Comparison of ENCODE assay signal across 21 cellular contexts in the genomic region with DNA sequence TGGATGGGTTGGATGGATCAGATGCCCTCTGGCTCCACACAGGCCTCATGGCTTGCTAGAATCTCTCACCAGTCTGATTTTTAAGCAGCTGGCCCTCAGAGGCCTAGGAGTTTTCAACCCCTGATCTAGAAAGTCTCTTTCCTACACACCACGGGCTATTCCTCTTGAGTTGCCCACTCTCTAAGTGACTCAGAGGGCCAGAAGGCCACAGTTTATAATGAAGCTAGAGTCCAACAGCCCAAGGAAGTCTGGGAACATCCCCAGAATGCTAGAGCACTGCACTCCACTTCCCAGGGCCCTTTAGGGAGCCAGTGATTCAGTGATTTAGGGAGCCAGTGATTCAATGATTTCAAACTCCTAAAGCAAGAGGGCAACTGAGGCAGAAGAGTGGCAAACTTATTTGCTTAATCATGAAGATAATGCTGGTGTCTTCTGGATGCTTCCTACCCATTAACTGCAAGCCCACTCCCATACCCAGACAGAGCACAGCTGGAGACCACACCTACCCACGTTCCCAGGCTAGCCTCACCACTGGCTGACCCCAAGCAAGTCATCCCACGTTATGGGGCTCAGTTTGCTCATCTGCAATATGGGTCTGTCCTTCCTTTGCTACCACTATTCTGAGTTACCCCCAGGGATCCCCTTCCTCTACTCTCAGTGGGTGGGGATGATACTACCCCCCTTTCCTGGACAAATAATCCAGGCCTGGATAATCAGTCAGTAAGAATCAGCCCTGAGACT. TPM values are rescaled to one million over a fixed set of nuclear protein-coding genes. Genes with fewer than 3 reads are reported as not detected.
DNase-seq lines count a peak whose midpoint lies in the region; ATAC-seq and TF ChIP-seq lines count a peak whose summit lies in the region.
"Had no signal": no experiment of that assay in that cellular context is flagged by ENCODE, and none has a peak within 500 bp of the region (broad histone marks: within the 10 kb centered on the region; RNA-seq: fewer than 3 reads in every experiment).

No MANE protein-coding gene starts in this region.

- H3K4me1 ChIP-seq in transverse colon (peaks cover 0 to 13% (median 8%) of the 10 kb centered on the region in 4 donors), colonic mucosa (no peaks in the 10 kb centered on the region)

- 70% methylated on average over 3 of the region's 3 CpGs; no CpG with 5 or more reads in 1 of the 2 donors for WGBS in transverse colon (ENCODE audit: low coverage in 1 of 2), 2 donors

- H3K36me3 ChIP-seq in transverse colon = no peaks in the 10 kb centered on the region
- H3K36me3 ChIP-seq in colonic mucosa = peaks cover 6% of the 10 kb centered on the region

- H3K27ac ChIP-seq in coronary artery = peak overlapping the region; percentile 9 to 25
- H3K27ac ChIP-seq in transverse colon = peak overlapping the region in 2 of 4 donors; percentile 52 to 68
- no peak overlapping the region for H3K27ac ChIP-seq in colonic mucosa
- H3K27ac ChIP-seq: epithelial cell of prostate had no signal

- H3K27ac Mint-ChIP-seq in activated naive CD8-positive, alpha-beta T cell treated with anti-CD3 and anti-CD28 coated beads, Interleukin-2, amount 10 ng/mL, durations not matched to agents 7 days and 5 days = no peak overlapping the region
- H3K27ac Mint-ChIP-seq in activated naive CD8-positive, alpha-beta T cell treated with anti-CD3 and anti-CD28 coated beads, Interleukin-2, amount 50 U/mL, for 24 hours = no peak overlapping the region
- H3K27ac Mint-ChIP-seq in activated CD4-positive, alpha-beta memory T cell treated with anti-CD3 and anti-CD28 coated beads for 36 hours = no peak overlapping the region
- H3K27ac Mint-ChIP-seq: activated CD4-positive, alpha-beta T cell treated with anti-CD3 and anti-CD28 coated beads, Interleukin-2, amount 10 ng/mL, durations not matched to agents 24 days and 14 days had no signal

- DNase-seq in activated naive CD8-positive, alpha-beta T cell treated with anti-CD3 and anti-CD28 coated beads, Interleukin-2, amount 10 ng/mL, durations not matched to agents 7 days and 5 days = peak; percentile 1
- no peak for DNase-seq in activated naive CD8-positive, alpha-beta T cell treated with anti-CD3 and anti-CD28 coated beads, Interleukin-2, amount 50 U/mL, for 24 hours
- peak; percentile 41 for DNase-seq in coronary artery (ENCODE audit: low spot score)
- DNase-seq in mesenteric fat pad (ENCODE audit: low spot score) = peak; percentile 33
- peak; percentile 3 for DNase-seq in transverse colon
- no peak for DNase-seq in foreskin melanocyte
- no peak for DNase-seq in colonic mucosa
- DNase-seq in activated CD4-positive, alpha-beta memory T cell treated with anti-CD3 and anti-CD28 coated beads for 36 hours = no peak
- DNase-seq: 8988T; activated CD4-positive, alpha-beta T cell treated with anti-CD3 and anti-CD28 coated beads, Interleukin-2, amount 10 ng/mL, durations not matched to agents 24 days and 14 days; activated CD8-positive, alpha-beta memory T cell treated with anti-CD3 and anti-CD28 coated beads, Interleukin-2, amount 50 U/mL, for 48 hours; activated naive CD4-positive, alpha-beta T cell treated with Interleukin-2 at 50 U/mL for 16 hours; C1 segment of cervical spinal cord; DMS 273 treated with DMSO at 0.1 percent for 48 hours; MM.1S; naive B cell; NCI-H1930; NK-92 treated with Interleukin-12 subunit alpha and Interleukin-12 subunit beta, amount 100 ng/mL, for 24 hours; stimulated activated CD4-positive, alpha-beta T cell treated with anti-CD3 and anti-CD28 coated beads, Interleukin-12 subunit alpha, Interleukin-12 subunit beta, amount 100 ng/mL, for 4 hours had no signal

- in situ Hi-C loops in transverse colon (cut with MboI; ENCODE audit: low pct_ligation_motif_present in 1 of 4, low pct_unique_long_range_greater_than_20kb in 1 of 4, low sequenced_read_pairs in 3 of 4) = no loop called here

- TF ChIP-seq CTCF in coronary artery (IDR thresholded peaks at IDR 0.05) (no peak), transverse colon (IDR thresholded peaks at IDR 0.05) (no peak), colonic mucosa (IDR thresholded peaks at IDR 0.05) (no peak)

- no peak for TF ChIP-seq POLR2A in transverse colon (IDR thresholded peaks at IDR 0.05)

- CTCF ChIA-PET in activated CD4-positive, alpha-beta memory T cell treated with anti-CD3 and anti-CD28 coated beads for 36 hours (lab: Charles Lee) = no interaction called here

- H3K27me3 ChIP-seq in transverse colon (no peaks in the 10 kb centered on the region), colonic mucosa (no peaks in the 10 kb centered on the region)

- POLR2A ChIA-PET in activated naive CD8-positive, alpha-beta T cell treated with anti-CD3 and anti-CD28 coated beads, Interleukin-2, amount 10 ng/mL, durations not matched to agents 7 days and 5 days (lab: Charles Lee) = no interaction called here
- POLR2A ChIA-PET in activated CD4-positive, alpha-beta memory T cell treated with anti-CD3 and anti-CD28 coated beads for 36 hours (lab: Charles Lee) = no interaction called here

- H3K4me1 Mint-ChIP-seq in activated naive CD8-positive, alpha-beta T cell treated with anti-CD3 and anti-CD28 coated beads, Interleukin-2, amount 10 ng/mL, durations not matched to agents 7 days and 5 days = peaks cover 2% of the 10 kb centered on the region
- no peaks in the 10 kb centered on the region for H3K4me1 Mint-ChIP-seq in activated naive CD8-positive, alpha-beta T cell treated with anti-CD3 and anti-CD28 coated beads, Interleukin-2, amount 50 U/mL, for 24 hours
- no peaks in the 10 kb centered on the region for H3K4me1 Mint-ChIP-seq in activated CD4-positive, alpha-beta memory T cell treated with anti-CD3 and anti-CD28 coated beads for 36 hours (ENCODE audit: low read depth)
- H3K4me1 Mint-ChIP-seq: activated CD4-positive, alpha-beta T cell treated with anti-CD3 and anti-CD28 coated beads, Interleukin-2, amount 10 ng/mL, durations not matched to agents 24 days and 14 days had no signal

- no peak overlapping the region for H3K4me3 ChIP-seq in coronary artery
- no peak overlapping the region for H3K4me3 ChIP-seq in transverse colon
- no peak overlapping the region for H3K4me3 ChIP-seq in colonic mucosa

- H3K27me3 Mint-ChIP-seq in activated naive CD8-positive, alpha-beta T cell treated with anti-CD3 and anti-CD28 coated beads, Interleukin-2, amount 10 ng/mL, durations not matched to agents 7 days and 5 days = no peaks in the 10 kb centered on the region
- no peaks in the 10 kb centered on the region for H3K27me3 Mint-ChIP-seq in activated naive CD8-positive, alpha-beta T cell treated with anti-CD3 and anti-CD28 coated beads, Interleukin-2, amount 50 U/mL, for 24 hours
- H3K27me3 Mint-ChIP-seq in activated CD4-positive, alpha-beta memory T cell treated with anti-CD3 and anti-CD28 coated beads for 36 hours = peaks cover 7% of the 10 kb centered on the region
- H3K27me3 Mint-ChIP-seq: activated CD4-positive, alpha-beta T cell treated with anti-CD3 and anti-CD28 coated beads, Interleukin-2, amount 10 ng/mL, durations not matched to agents 24 days and 14 days; naive B cell had no signal

- no peak overlapping the region for H3K4me3 Mint-ChIP-seq in activated naive CD8-positive, alpha-beta T cell treated with anti-CD3 and anti-CD28 coated beads, Interleukin-2, amount 10 ng/mL, durations not matched to agents 7 days and 5 days
- no peak overlapping the region for H3K4me3 Mint-ChIP-seq in activated naive CD8-positive, alpha-beta T cell treated with anti-CD3 and anti-CD28 coated beads, Interleukin-2, amount 50 U/mL, for 24 hours
- no peak overlapping the region for H3K4me3 Mint-ChIP-seq in activated CD4-positive, alpha-beta memory T cell treated with anti-CD3 and anti-CD28 coated beads for 36 hours
- H3K4me3 Mint-ChIP-seq: activated CD4-positive, alpha-beta T cell treated with anti-CD3 and anti-CD28 coated beads, Interleukin-2, amount 10 ng/mL, durations not matched to agents 24 days and 14 days; naive B cell had no signal

- no peaks in the 10 kb centered on the region for H3K36me3 Mint-ChIP-seq in activated naive CD8-positive, alpha-beta T cell treated with anti-CD3 and anti-CD28 coated beads, Interleukin-2, amount 10 ng/mL, durations not matched to agents 7 days and 5 days
- H3K36me3 Mint-ChIP-seq in activated naive CD8-positive, alpha-beta T cell treated with anti-CD3 and anti-CD28 coated beads, Interleukin-2, amount 50 U/mL, for 24 hours (ENCODE audit: low read depth) = peaks cover 4% of the 10 kb centered on the region
- no peaks in the 10 kb centered on the region for H3K36me3 Mint-ChIP-seq in activated CD4-positive, alpha-beta memory T cell treated with anti-CD3 and anti-CD28 coated beads for 36 hours
- H3K36me3 Mint-ChIP-seq: naive B cell had no signal

- intact Hi-C loops in transverse colon (cut with DNase I; ENCODE audit: low total_unique reads) (no loop called here), colonic mucosa (cut with DNase I) (no loop called here)
- intact Hi-C loops in activated CD4-positive, alpha-beta memory T cell treated with anti-CD3 and anti-CD28 coated beads for 36 hours (cut with micrococcal nuclease) = no loop called here

- TF ChIP-seq EP300 in transverse colon (IDR thresholded peaks at IDR 0.05; ENCODE audit: low read depth) = no peak

- H3K9me3 ChIP-seq in transverse colon = no peaks in the 10 kb centered on the region
- no peaks in the 10 kb centered on the region for H3K9me3 ChIP-seq in colonic mucosa
- H3K9me3 ChIP-seq: thoracic aorta had no signal

- H3K9ac ChIP-seq in colonic mucosa (ENCODE audit: low read depth in 2 of 2, low read length in 2 of 2) = no peak overlapping the region

- no peak for ATAC-seq in activated naive CD8-positive, alpha-beta T cell treated with anti-CD3 and anti-CD28 coated beads, Interleukin-2, amount 10 ng/mL, durations not matched to agents 7 days and 5 days (ENCODE audit: low read depth)
- no peak for ATAC-seq in activated naive CD8-positive, alpha-beta T cell treated with anti-CD3 and anti-CD28 coated beads, Interleukin-2, amount 50 U/mL, for 24 hours

- no peaks in the 10 kb centered on the region for H3K9me3 Mint-ChIP-seq in activated naive CD8-positive, alpha-beta T cell treated with anti-CD3 and anti-CD28 coated beads, Interleukin-2, amount 10 ng/mL, durations not matched to agents 7 days and 5 days
- H3K9me3 Mint-ChIP-seq in activated naive CD8-positive, alpha-beta T cell treated with anti-CD3 and anti-CD28 coated beads, Interleukin-2, amount 50 U/mL, for 24 hours = no peaks in the 10 kb centered on the region
- H3K9me3 Mint-ChIP-seq in activated CD4-positive, alpha-beta memory T cell treated with anti-CD3 and anti-CD28 coated beads for 36 hours = peaks cover 1% of the 10 kb centered on the region
- H3K9me3 Mint-ChIP-seq: activated CD4-positive, alpha-beta T cell treated with anti-CD3 and anti-CD28 coated beads, Interleukin-2, amount 10 ng/mL, durations not matched to agents 24 days and 14 days had no signal

RNA-seq across cellular contexts. Expression of gene ABTB1, which starts 36.7 kb away (rescaled TPM):
- total RNA-seq in activated naive CD8-positive, alpha-beta T cell treated with anti-CD3 and anti-CD28 coated beads, Interleukin-2, amount 10 ng/mL, durations not matched to agents 7 days and 5 days = 10 to 100 TPM; 63.4 to 65.5 TPM
- total RNA-seq in mesenteric fat pad = 34.8 TPM
- 10 to 100 TPM; 29.6 to 80.4 (median 45.8) TPM for total RNA-seq in transverse colon
- total RNA-seq in colonic mucosa = 10 to 100 TPM; 14.9 to 22.9 TPM
- 10 to 100 TPM; 14.8 TPM for total RNA-seq in activated CD4-positive, alpha-beta memory T cell treated with anti-CD3 and anti-CD28 coated beads for 36 hours

Comparison
In these comparisons a context has a peak if more than half of its experiments do, and no peak if none do; other contexts are left out.
1. DNase-seq: peak in activated naive CD8-positive, alpha-beta T cell treated with anti-CD3 and anti-CD28 coated beads, Interleukin-2, amount 10 ng/mL, durations not matched to agents 7 days and 5 days (single experiment), coronary artery (single experiment), mesenteric fat pad (single experiment) and transverse colon (single experiment); none in activated naive CD8-positive, alpha-beta T cell treated with anti-CD3 and anti-CD28 coated beads, Interleukin-2, amount 50 U/mL, for 24 hours (single experiment), foreskin melanocyte (single experiment), colonic mucosa (single experiment) and activated CD4-positive, alpha-beta memory T cell treated with anti-CD3 and anti-CD28 coated beads for 36 hours (single experiment).